Comparison of ENCODE assay signal across 8 cellular contexts in the genomic region with DNA sequence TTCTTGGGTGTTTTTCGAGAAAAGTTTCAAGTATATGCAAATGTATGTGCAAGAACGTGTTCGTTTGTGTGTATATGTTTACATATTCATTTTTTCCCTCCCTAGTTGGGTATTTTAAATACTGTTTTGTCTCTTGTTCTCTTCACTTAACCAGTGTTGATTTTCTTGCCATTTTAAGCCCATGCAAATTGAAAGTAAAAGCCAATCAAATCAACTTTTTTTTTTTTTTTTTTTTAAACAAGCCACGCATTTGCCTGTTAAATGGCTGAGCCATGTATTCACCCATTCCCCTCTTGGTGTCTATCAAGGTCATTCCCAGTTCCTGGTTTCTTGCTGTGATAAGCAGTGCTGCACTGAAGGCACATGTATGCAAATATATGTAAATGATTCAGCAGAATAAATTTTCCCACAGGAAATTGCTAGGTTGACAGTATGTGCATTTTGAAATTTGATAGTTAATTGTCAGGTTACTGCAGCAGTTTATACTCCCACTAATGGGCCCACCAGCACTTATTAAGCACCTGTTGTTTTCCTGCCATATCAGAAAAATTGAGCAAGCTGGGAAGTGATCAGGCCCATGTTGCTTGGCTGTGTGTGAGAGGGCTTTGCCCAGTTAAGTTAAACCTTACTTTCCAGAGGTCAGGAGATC. TPM values are rescaled to one million over a fixed set of nuclear protein-coding genes. Genes with fewer than 3 reads are reported as not detected.
DNase-seq lines count a peak whose midpoint lies in the region; ATAC-seq and TF ChIP-seq lines count a peak whose summit lies in the region.

No MANE protein-coding gene starts in this region.

- peak overlapping the region; percentile 92 for H3K4me3 Mint-ChIP-seq in natural killer cell treated with Interleukin-12 subunit alpha and Interleukin-12 subunit beta and Interleukin-15 and Interleukin-18, amount 100 ng/mL, for 72 hours
- no peak overlapping the region for H3K4me3 Mint-ChIP-seq in neural progenitor cell

- H3K4me1 ChIP-seq in Panc1 (ENCODE audit: control insufficient read depth, insufficient read depth, low read length) (peaks cover 88% of the 10 kb centered on the region), neural progenitor cell (peaks cover 23% of the 10 kb centered on the region)

- H2AFZ ChIP-seq in neural progenitor cell (replicated peaks): no peak overlapping the region

- no peak overlapping the region for H3K4me2 ChIP-seq in neural progenitor cell

- BruUV-seq in Panc1 (replicated peaks; lab: Mats Ljungman, UMichigan): no TSS peak

- H3K9me3 Mint-ChIP-seq in natural killer cell treated with Interleukin-12 subunit alpha and Interleukin-12 subunit beta and Interleukin-15 and Interleukin-18, amount 100 ng/mL, for 72 hours: peaks cover 7% of the 10 kb centered on the region
- H3K9me3 Mint-ChIP-seq in neural progenitor cell: peaks cover 23% of the 10 kb centered on the region

- DNase-seq in Panc1 (ENCODE audit: low read depth, low spot score): no peak
- DNase-seq in natural killer cell treated with Interleukin-12 subunit alpha and Interleukin-12 subunit beta and Interleukin-15 and Interleukin-18, amount 100 ng/mL, for 72 hours (ENCODE audit: low spot score): no peak
- no peak for DNase-seq in kidney tubule cell (ENCODE audit: low spot score)
- DNase-seq in RPMI8226: no peak
- no peak for DNase-seq in germinal center (ENCODE audit: low spot score)
- DNase-seq in neural progenitor cell (ENCODE audit: low spot score): no peak

- CTCF ChIA-PET in Panc1 (lab: Charles Lee): no interaction called here

- POLR2A ChIA-PET in Panc1 (lab: Charles Lee): no interaction called here

- peaks cover 18% of the 10 kb centered on the region for H3K36me3 Mint-ChIP-seq in natural killer cell treated with Interleukin-12 subunit alpha and Interleukin-12 subunit beta and Interleukin-15 and Interleukin-18, amount 100 ng/mL, for 72 hours
- H3K36me3 Mint-ChIP-seq in neural progenitor cell: peaks cover 15% of the 10 kb centered on the region

- ATAC-seq in GM18520 (IDR thresholded peaks at IDR 0.05; ENCODE audit: unreplicated experiment): peak; percentile 18
- peak; percentile 17 for ATAC-seq in GM21825 (IDR thresholded peaks at IDR 0.05; ENCODE audit: unreplicated experiment)
- ATAC-seq in Panc1: no peak
- ATAC-seq in natural killer cell treated with Interleukin-12 subunit alpha and Interleukin-12 subunit beta and Interleukin-15 and Interleukin-18, amount 100 ng/mL, for 72 hours: peak; percentile 59 to 60

- peak overlapping the region; percentile 94 to 100 for H3K27ac Mint-ChIP-seq in natural killer cell treated with Interleukin-12 subunit alpha and Interleukin-12 subunit beta and Interleukin-15 and Interleukin-18, amount 100 ng/mL, for 72 hours
- no peak overlapping the region for H3K27ac Mint-ChIP-seq in neural progenitor cell

- peaks cover 33% of the 10 kb centered on the region for H3F3A ChIP-seq in neural progenitor cell (ENCODE audit: low read depth)

- intact Hi-C loops in Panc1 (cut with micrococcal nuclease; ENCODE audit: unreplicated experiment): no loop called here

- H3K27ac ChIP-seq in Panc1 (ENCODE audit: low read length) (peak overlapping the region; percentile 68), neural progenitor cell (no peak overlapping the region)

- H3K4me1 Mint-ChIP-seq in natural killer cell treated with Interleukin-12 subunit alpha and Interleukin-12 subunit beta and Interleukin-15 and Interleukin-18, amount 100 ng/mL, for 72 hours (ENCODE audit: low read depth in 2 of 2): peaks cover 43 to 59% of the 10 kb centered on the region in 2 donors
- H3K4me1 Mint-ChIP-seq in neural progenitor cell: peaks cover 26% of the 10 kb centered on the region

- H3K79me2 ChIP-seq in neural progenitor cell (ENCODE audit: low read depth): peaks cover 97% of the 10 kb centered on the region

- in situ Hi-C loops in Panc1 (cut with HindIII; ENCODE audit: low pct_unique_long_range_greater_than_20kb, low sequenced_read_pairs): no loop called here

- no peaks in the 10 kb centered on the region for H3K9me3 ChIP-seq in Panc1 (ENCODE audit: control insufficient read depth, insufficient read depth, low read depth, low read length)
- no peaks in the 10 kb centered on the region for H3K9me3 ChIP-seq in neural progenitor cell (ENCODE audit: low read depth)

- H3K9ac ChIP-seq in neural progenitor cell: no peak overlapping the region

- no peaks in the 10 kb centered on the region for H3K27me3 Mint-ChIP-seq in natural killer cell treated with Interleukin-12 subunit alpha and Interleukin-12 subunit beta and Interleukin-15 and Interleukin-18, amount 100 ng/mL, for 72 hours
- peaks cover 11% of the 10 kb centered on the region for H3K27me3 Mint-ChIP-seq in neural progenitor cell (ENCODE audit: insufficient read depth, low read depth)

- TF ChIP-seq CTCF in Panc1 (IDR thresholded peaks at IDR 0.05) (no peak), neural progenitor cell (IDR thresholded peaks at IDR 0.05) (no peak)

- H3K36me3 ChIP-seq in Panc1 (ENCODE audit: control insufficient read depth, insufficient read depth, low read length) (no peaks in the 10 kb centered on the region), neural progenitor cell (no peaks in the 10 kb centered on the region)

- H3K4me3 ChIP-seq in Panc1 (ENCODE audit: low read depth in 2 of 2, low read length in 2 of 2) (no peak overlapping the region), neural progenitor cell (no peak overlapping the region)

- no peaks in the 10 kb centered on the region for H3K27me3 ChIP-seq in Panc1 (ENCODE audit: control insufficient read depth, insufficient read depth, low read length)
- H3K27me3 ChIP-seq in neural progenitor cell: no peaks in the 10 kb centered on the region

- peaks cover 69% of the 10 kb centered on the region for H4K20me1 ChIP-seq in neural progenitor cell (ENCODE audit: low read depth)

RNA-seq across cellular contexts. Expression of gene ABCC1, which starts 12.3 kb away (rescaled TPM):
- total RNA-seq in Panc1 (2021; ENCODE audit: unreplicated experiment): 296 TPM
- polyA plus RNA-seq in Panc1 (2012; ENCODE audit: insufficient read length): 397 TPM
- 100 to 1,000 TPM in 1 of 2 donors, 10 to 100 TPM in 1; 43.1 to 106 TPM for total RNA-seq in natural killer cell treated with Interleukin-12 subunit alpha and Interleukin-12 subunit beta and Interleukin-15 and Interleukin-18, amount 100 ng/mL, for 72 hours
- total RNA-seq in neural progenitor cell (ENCODE audit: low replicate concordance): 17.5 and 26.7 TPM in 2 replicates
